8 cellular contexts compared by ENCODE assay signal in the genomic region with DNA sequence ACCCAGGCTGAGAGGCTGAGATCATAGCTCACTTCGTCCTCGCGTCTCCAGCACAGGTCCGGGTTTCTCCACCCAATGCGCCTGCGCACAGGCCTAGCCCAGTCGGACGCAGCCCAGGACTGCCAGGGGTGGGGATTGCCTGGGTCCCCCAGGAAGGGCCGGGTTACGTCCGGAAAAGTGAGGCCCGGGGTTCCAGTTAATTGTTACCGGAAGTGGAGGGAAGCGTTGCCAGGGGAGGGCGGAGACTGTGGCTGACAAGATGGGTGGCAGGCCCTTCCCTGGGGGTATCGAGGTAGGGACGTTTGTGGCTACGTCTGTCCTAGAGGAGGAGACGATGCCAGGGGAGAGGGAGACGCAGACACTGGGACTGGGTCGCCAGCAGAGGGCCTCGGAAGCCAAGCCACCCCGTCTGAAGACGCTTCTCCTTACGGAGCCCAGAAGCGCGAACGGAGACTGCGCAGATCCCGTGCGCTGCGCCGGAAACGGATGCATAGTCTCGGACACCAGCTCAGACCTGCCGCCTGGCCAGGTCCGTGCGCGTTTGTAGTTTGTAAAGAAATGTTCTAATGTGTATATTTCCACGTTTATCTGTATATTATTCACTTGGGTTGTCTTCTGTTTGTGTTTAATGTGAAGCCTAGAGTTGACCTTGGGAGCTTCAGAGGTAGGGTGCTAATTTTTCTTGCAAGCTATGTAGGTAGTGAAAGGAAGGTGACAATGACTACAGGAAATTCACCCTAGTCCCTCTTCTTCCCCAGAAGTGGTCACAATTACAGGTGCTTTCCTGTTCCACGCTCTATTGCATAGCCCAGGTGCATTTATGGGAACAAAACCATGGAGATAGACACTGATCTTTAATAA. TPM values are rescaled to one million over a fixed set of nuclear protein-coding genes. Genes with fewer than 3 reads are reported as not detected.
A peak's percentile ranks its signal among the peaks of the same experiment; 100 is the strongest.
DNase-seq lines count a peak whose midpoint lies in the region; ATAC-seq and TF ChIP-seq lines count a peak whose summit lies in the region.

No MANE protein-coding gene starts in this region.

- H3K4me2 ChIP-seq in GM23338: peak overlapping the region; percentile 70
- H3K4me2 ChIP-seq in neural progenitor cell: peak overlapping the region; percentile 90

- no peaks in the 10 kb centered on the region for H3K9me3 ChIP-seq in neural progenitor cell (ENCODE audit: low read depth)
- no peaks in the 10 kb centered on the region for H3K9me3 ChIP-seq in stomach smooth muscle (ENCODE audit: control insufficient read depth in 2 of 2, low read length in 2 of 2)

- H3K4me1 Mint-ChIP-seq in GM23338 (no peaks in the 10 kb centered on the region; the same call in 1 of the 3 replicates), neural progenitor cell (peaks cover 22% of the 10 kb centered on the region)

- peak overlapping the region; percentile 42 for H3K9ac ChIP-seq in neural progenitor cell
- peak overlapping the region; percentile 56 to 89 for H3K9ac ChIP-seq in stomach smooth muscle (ENCODE audit: low read length in 2 of 2)

- TF ChIP-seq CTCF in GM23338 (conservative IDR thresholded peaks at IDR 0.05; ENCODE audit: low read depth in 2 of 2) (peak; percentile 38 to 69), LNCAP (IDR thresholded peaks at IDR 0.05) (peak; percentile 41), foreskin fibroblast (IDR thresholded peaks at IDR 0.05; ENCODE audit: low read depth, low read length) (peak; percentile 58), neural progenitor cell (IDR thresholded peaks at IDR 0.05) (peak; percentile 65)

- H3K4me3 ChIP-seq in GM23338: peak overlapping the region; percentile 50
- peak overlapping the region; percentile 31 to 56 for H3K4me3 ChIP-seq in foreskin fibroblast (ENCODE audit: low read depth in 1 of 2, low read length in 2 of 2)
- peak overlapping the region; percentile 77 for H3K4me3 ChIP-seq in neural progenitor cell
- peak overlapping the region; percentile 75 to 82 for H3K4me3 ChIP-seq in stomach smooth muscle (ENCODE audit: low read length in 2 of 2)

- H2AFZ ChIP-seq in GM23338: 0 out of 2 replicates have a peak overlapping the region, but pooled peaks have one; percentile 6
- peak overlapping the region; percentile 62 for H2AFZ ChIP-seq in neural progenitor cell (replicated peaks)

- H3K9me2 ChIP-seq in GM23338 (ENCODE audit: insufficient read depth): no peaks in the 10 kb centered on the region

- H3K27ac ChIP-seq in GM23338 (ENCODE audit: low read depth) (peak overlapping the region; percentile 81), neural progenitor cell (peak overlapping the region; percentile 51), stomach smooth muscle (ENCODE audit: low read length) (peak overlapping the region; percentile 89)

- peaks cover 19% of the 10 kb centered on the region for H3K79me2 ChIP-seq in GM23338 (replicated peaks; ENCODE audit: insufficient read depth)
- H3K79me2 ChIP-seq in neural progenitor cell (ENCODE audit: low read depth): peaks cover 44% of the 10 kb centered on the region

- H3K27me3 ChIP-seq in GM23338 (ENCODE audit: insufficient read depth): no peaks in the 10 kb centered on the region
- no peaks in the 10 kb centered on the region for H3K27me3 ChIP-seq in neural progenitor cell
- no peaks in the 10 kb centered on the region for H3K27me3 ChIP-seq in stomach smooth muscle (ENCODE audit: control insufficient read depth in 1 of 2, insufficient read depth in 2 of 2, low read length in 2 of 2)

- H3K4me3 Mint-ChIP-seq in GM23338 (peak overlapping the region; percentile 93), neural progenitor cell (peak overlapping the region; percentile 92)

- peaks cover 31% of the 10 kb centered on the region for H3K36me3 ChIP-seq in GM23338 (ENCODE audit: insufficient read depth)
- peaks cover 12% of the 10 kb centered on the region for H3K36me3 ChIP-seq in neural progenitor cell
- H3K36me3 ChIP-seq in stomach smooth muscle (ENCODE audit: control insufficient read depth in 2 of 2, insufficient read depth in 2 of 2, low read length in 2 of 2): peaks cover 6 to 26% of the 10 kb centered on the region in 2 donors

- H3K9me3 Mint-ChIP-seq in GM23338 (no peaks in the 10 kb centered on the region), neural progenitor cell (no peaks in the 10 kb centered on the region)

- peak overlapping the region; percentile 99 for H3K27ac Mint-ChIP-seq in GM23338
- H3K27ac Mint-ChIP-seq in neural progenitor cell: peak overlapping the region; percentile 87

- H3K27me3 Mint-ChIP-seq in GM23338 (ENCODE audit: insufficient read depth, low read depth, poor library complexity): peaks cover 11% of the 10 kb centered on the region
- H3K27me3 Mint-ChIP-seq in neural progenitor cell (ENCODE audit: insufficient read depth, low read depth): no peaks in the 10 kb centered on the region

- H4K20me1 ChIP-seq in GM23338 (replicated peaks; ENCODE audit: insufficient read depth) (no peaks in the 10 kb centered on the region; the same call in none of the 2 replicates), neural progenitor cell (ENCODE audit: low read depth) (peaks cover 5% of the 10 kb centered on the region)

- TF ChIP-seq POLR2A in Raji (IDR thresholded peaks at IDR 0.05; ENCODE audit: insufficient read depth, low read depth, low read length): peak; percentile 97; the same call in 1 of the 2 replicates

- peaks cover 35% of the 10 kb centered on the region for H3K36me3 Mint-ChIP-seq in GM23338 (ENCODE audit: low read depth)
- peaks cover 10% of the 10 kb centered on the region for H3K36me3 Mint-ChIP-seq in neural progenitor cell

- peaks cover 11% of the 10 kb centered on the region for H3F3A ChIP-seq in GM23338 (replicated peaks; ENCODE audit: low read depth)
- H3F3A ChIP-seq in neural progenitor cell (ENCODE audit: low read depth): peaks cover 71% of the 10 kb centered on the region

- peaks cover 10% of the 10 kb centered on the region; the same call in 1 of the 2 replicates for H3K4me1 ChIP-seq in GM23338 (ENCODE audit: insufficient read depth)
- H3K4me1 ChIP-seq in neural progenitor cell: peaks cover 8% of the 10 kb centered on the region
- peaks cover 19% of the 10 kb centered on the region for H3K4me1 ChIP-seq in stomach smooth muscle (ENCODE audit: control insufficient read depth, insufficient read depth, low read length)

- DNase-seq in EH (ENCODE audit: low read depth): peak; percentile 95
- peak; percentile 96 for DNase-seq in GM23338 (ENCODE audit: low spot score)
- DNase-seq in activated effector memory CD4-positive, alpha-beta T cell treated with anti-CD3 and anti-CD28 coated beads, Interleukin-2, amount 50 U/mL, for 16 hours: peak; percentile 95
- peak; percentile 87 to 95 for DNase-seq in foreskin fibroblast
- peak; percentile 95 for DNase-seq in neural progenitor cell (ENCODE audit: low spot score)

- ATAC-seq in GM23338: peak; percentile 91

TF ChIP-seq in GM23338, 12 proteins besides CTCF, POLR2A, EP300 and RAD21 (continues in another document):
- TF ChIP-seq JUNB (IDR thresholded peaks at IDR 0.05; ENCODE audit: unreplicated experiment) (no peak), EZH2 (IDR thresholded peaks at IDR 0.05; ENCODE audit: low read depth, unreplicated experiment) (no peak), POLR2AphosphoS5 (IDR thresholded peaks at IDR 0.05; ENCODE audit: low read depth) (peak; percentile 76), CREB1 (CRISPR knock-in tag; IDR thresholded peaks at IDR 0.05; ENCODE audit: low read depth) (peak; percentile 72), ZNF114 (CRISPR knock-in tag; IDR thresholded peaks at IDR 0.05) (no peak), ZNF331 (CRISPR knock-in tag; IDR thresholded peaks at IDR 0.05; ENCODE audit: low read depth) (no peak)
- TF ChIP-seq, protein P1, sequence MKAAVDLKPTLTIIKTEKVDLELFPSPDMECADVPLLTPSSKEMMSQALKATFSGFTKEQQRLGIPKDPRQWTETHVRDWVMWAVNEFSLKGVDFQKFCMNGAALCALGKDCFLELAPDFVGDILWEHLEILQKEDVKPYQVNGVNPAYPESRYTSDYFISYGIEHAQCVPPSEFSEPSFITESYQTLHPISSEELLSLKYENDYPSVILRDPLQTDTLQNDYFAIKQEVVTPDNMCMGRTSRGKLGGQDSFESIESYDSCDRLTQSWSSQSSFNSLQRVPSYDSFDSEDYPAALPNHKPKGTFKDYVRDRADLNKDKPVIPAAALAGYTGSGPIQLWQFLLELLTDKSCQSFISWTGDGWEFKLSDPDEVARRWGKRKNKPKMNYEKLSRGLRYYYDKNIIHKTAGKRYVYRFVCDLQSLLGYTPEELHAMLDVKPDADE (IDR thresholded peaks at IDR 0.05): peak; percentile 74

RNA-seq across cellular contexts. Expression of gene RSRP1, which starts 7.3 kb away (rescaled TPM):
- 91.4 and 107 TPM in 2 replicates for total RNA-seq in GM23338 (2014; rRNA removed; shearing (Covaris generic))
- polyA plus RNA-seq in GM23338 (2016; fragmentation: Nextera tagmentation; extraction: Ambion mirVana): 77.0 and 93.7 TPM in 2 replicates
- 102 and 131 TPM in 2 replicates for total RNA-seq in neural progenitor cell (ENCODE audit: low replicate concordance)

RNA-seq across cellular contexts. Expression of gene SYF2, which starts 7.6 kb away (rescaled TPM):
- 22.9 and 24.6 TPM in 2 replicates for total RNA-seq in GM23338 (2014; rRNA removed; shearing (Covaris generic))
- 74.5 and 82.6 TPM in 2 replicates for polyA plus RNA-seq in GM23338 (2016; fragmentation: Nextera tagmentation; extraction: Ambion mirVana)
- 62.5 and 114 TPM in 2 replicates for total RNA-seq in neural progenitor cell (ENCODE audit: low replicate concordance)

RNA-seq across cellular contexts. Expression of gene RHD, which starts 32.4 kb away (rescaled TPM):
- 0.21 TPM in 1 of 2 replicates, not detected in the other for total RNA-seq in GM23338 (2014; rRNA removed; shearing (Covaris generic))
- 0.26 and 0.31 TPM in 2 replicates for polyA plus RNA-seq in GM23338 (2016; fragmentation: Nextera tagmentation; extraction: Ambion mirVana)
- not detected in 2 replicates for total RNA-seq in neural progenitor cell (ENCODE audit: low replicate concordance)

Comparison
In these comparisons a context has a peak if more than half of its experiments do, and no peak if none do; other contexts are left out.
1. Peak in every context shown above with its lines: DNase-seq, ATAC-seq, H3K4me3 ChIP-seq and H3K27ac ChIP-seq.